ENCODE assay signal across 3 cellular contexts in genomic region chr15:71271327-71271726, GRCh38.
"Had no signal": no experiment of that assay in that cellular context is flagged by ENCODE, and none has a peak within 500 bp of the region (broad histone marks: within the 10 kb centered on the region; RNA-seq: fewer than 3 reads in every experiment).

No MANE protein-coding gene starts in this region.

- DNase-seq: GDM1, GF-D8 had no signal

- ATAC-seq: GM12878 had no signal

- H3K4me3 ChIP-seq: GM12878 had no signal
